4 cellular contexts compared by ENCODE assay signal in genomic region chr4:160631044-160631443, GRCh38.
"Had no signal": no experiment of that assay in that cellular context is flagged by ENCODE, and none has a peak within 500 bp of the region (broad histone marks: within the 10 kb centered on the region; RNA-seq: fewer than 3 reads in every experiment).

No MANE protein-coding gene starts in this region.

- H3K9ac ChIP-seq: GM23248 had no signal

- H3K36me3 ChIP-seq: HAP-1 had no signal

- H3K27ac ChIP-seq: GM23248 had no signal

- ATAC-seq: GM23338, HCT116 had no signal

- H2AFZ ChIP-seq: GM23248, GM23338 had no signal

- H3K9me3 ChIP-seq: HAP-1 had no signal

- H3K4me3 ChIP-seq: GM23248, GM23338, HAP-1 had no signal

- H3K4me2 ChIP-seq: GM23338 had no signal
